In genomic region chr15:52527898-52528464, GRCh38 we compare ENCODE assay signal across 1 cellular context.
TF ChIP-seq lines count a peak whose summit lies in the region.

No MANE protein-coding gene starts in this region.

TF ChIP-seq in HepG2, 621 proteins besides CTCF, POLR2A, EP300 and RAD21 (continued from another document):
- TF ChIP-seq HOXA3 (CRISPR knock-in tag; IDR thresholded peaks at IDR 0.05) (0 out of 2 replicates have a peak, but pooled peaks have one; percentile 9), EZH2 (conservative IDR thresholded peaks at IDR 0.05; ENCODE audit: low read depth, low read length) (peak; percentile 79; the same call in 1 of the 2 replicates)
